8 cellular contexts compared by ENCODE assay signal in the genomic region with DNA sequence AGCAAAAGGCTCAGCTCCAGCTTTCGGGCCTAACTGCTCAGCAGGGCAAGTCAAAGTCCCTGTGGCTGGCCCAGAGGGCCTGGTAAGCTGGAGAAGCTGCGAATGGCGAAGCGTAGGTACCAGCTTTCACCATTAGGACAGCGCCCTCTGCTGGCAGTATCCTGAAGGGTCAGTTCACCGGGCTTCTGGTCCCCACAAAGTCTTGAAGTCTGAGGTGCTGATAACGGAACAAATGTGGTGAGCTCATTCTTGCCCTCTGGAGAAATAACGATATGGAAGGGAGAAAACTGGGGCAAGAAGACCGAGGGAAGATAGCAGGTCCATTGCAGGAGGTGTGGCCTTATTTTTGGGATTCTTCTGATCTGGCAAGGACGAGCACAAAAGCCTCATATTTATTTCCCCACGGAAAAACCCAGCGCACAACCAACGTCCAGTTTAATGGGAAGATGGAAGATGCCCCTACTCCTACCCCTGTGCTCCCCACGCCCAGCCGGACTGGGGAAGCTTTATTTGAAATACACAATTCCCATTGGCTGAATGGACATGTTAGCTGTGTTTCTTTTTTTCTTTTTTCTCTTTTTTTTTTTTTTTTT. TPM values are rescaled to one million over a fixed set of nuclear protein-coding genes. Genes with fewer than 3 reads are reported as not detected.
A peak's percentile ranks its signal among the peaks of the same experiment; 100 is the strongest.
DNase-seq lines count a peak whose midpoint lies in the region; ATAC-seq and TF ChIP-seq lines count a peak whose summit lies in the region.

No MANE protein-coding gene starts in this region.

- TF ChIP-seq POLR2A in testis (IDR thresholded peaks at IDR 0.05) = no peak

- no peak overlapping the region for H3K9ac ChIP-seq in Loucy (ENCODE audit: low read depth, low read length, poor library complexity, severe bottlenecking)

- H3K9me2 ChIP-seq in Loucy (replicated peaks; ENCODE audit: low read depth, low read length) = no peaks in the 10 kb centered on the region

- H3F3A ChIP-seq in Loucy (ENCODE audit: low read depth) = no peaks in the 10 kb centered on the region

- intact Hi-C loops in testis (cut with DNase I; ENCODE audit: low total_unique reads) = no loop called here

- no peaks in the 10 kb centered on the region for H3K27me3 ChIP-seq in Loucy (ENCODE audit: insufficient read depth, low read length, poor library complexity, severe bottlenecking)
- no peaks in the 10 kb centered on the region for H3K27me3 ChIP-seq in testis

- H3K4me3 ChIP-seq in Loucy (ENCODE audit: low read length, poor library complexity, severe bottlenecking) = no peak overlapping the region
- no peak overlapping the region for H3K4me3 ChIP-seq in fibroblast of villous mesenchyme (ENCODE audit: low read depth, low read length)
- H3K4me3 ChIP-seq in testis = peak overlapping the region in 1 of 2 donors; percentile 29

- H3K9me3 ChIP-seq in Loucy (ENCODE audit: insufficient read depth, low read depth, low read length) (no peaks in the 10 kb centered on the region), testis (no peaks in the 10 kb centered on the region)

- peak; percentile 69 for TF ChIP-seq CTCF in Loucy (conservative IDR thresholded peaks at IDR 0.05; ENCODE audit: low read length)
- TF ChIP-seq CTCF in fibroblast of villous mesenchyme (IDR thresholded peaks at IDR 0.05; ENCODE audit: insufficient read depth, low read depth, low read length) = peak; percentile 88
- peak; percentile 92 to 97 (median 96) for TF ChIP-seq CTCF in testis (IDR thresholded peaks at IDR 0.05)

- H3K27ac ChIP-seq in testis = no peak overlapping the region

- H3K36me3 ChIP-seq in Loucy (ENCODE audit: insufficient read depth, low read length) (no peaks in the 10 kb centered on the region), testis (ENCODE audit: low read depth, missing control alignments) (no peaks in the 10 kb centered on the region)

- H4K20me1 ChIP-seq in Loucy (ENCODE audit: insufficient read depth, low read length, poor library complexity, severe bottlenecking) = no peaks in the 10 kb centered on the region

- 10 to 23% methylated on average over 15 of the region's 15 CpGs for WGBS in testis, 2 donors

- no peak overlapping the region for H3K4me2 ChIP-seq in Loucy (ENCODE audit: low read depth, low read length, poor library complexity, severe bottlenecking)

- H3K79me2 ChIP-seq in Loucy (ENCODE audit: insufficient read depth, low read length) = no peaks in the 10 kb centered on the region

- no peaks in the 10 kb centered on the region for H3K4me1 ChIP-seq in Loucy (ENCODE audit: insufficient read depth, low read length, poor library complexity, severe bottlenecking)
- peaks cover 6% of the 10 kb centered on the region for H3K4me1 ChIP-seq in testis

- DNase-seq in DMS 273 (lab: John Stamatoyannopoulos, UW; ENCODE audit: unreplicated experiment) = peak; percentile 97
- DNase-seq in SIG-M5 treated with dmso at 0.1 percent for 504 hours (lab: John Stamatoyannopoulos, UW; ENCODE audit: unreplicated experiment) = peak; percentile 86
- peak; percentile 96 for DNase-seq in activated effector memory CD4-positive, alpha-beta T cell treated with anti-CD3 and anti-CD28 coated beads, Interleukin-2, amount 50 U/mL, for 16 hours
- DNase-seq in fibroblast of villous mesenchyme (ENCODE audit: low read depth) = peak; percentile 91
- peak; percentile 91 for DNase-seq in occipital lobe (lab: John Stamatoyannopoulos, UW)
- DNase-seq in testis = peak; percentile 98

- no peak overlapping the region for H2AFZ ChIP-seq in Loucy (ENCODE audit: low read length)

- ATAC-seq in GM21737 (IDR thresholded peaks at IDR 0.05; ENCODE audit: unreplicated experiment) = peak; percentile 60

RNA-seq across cellular contexts. Expression of gene SOWAHA, which starts 7.2 kb away (rescaled TPM):
- under 0.01 TPM in 2 replicates for total RNA-seq in fibroblast of villous mesenchyme
- 5.1 TPM for total RNA-seq in occipital lobe
- 1 to 10 TPM; 1.2 to 1.3 TPM for total RNA-seq in testis
- polyA plus RNA-seq in testis (ENCODE audit: insufficient read depth, low read depth, low replicate concordance) = 0.46 TPM

RNA-seq across cellular contexts. Expression of gene SHROOM1, which starts 10.2 kb away (rescaled TPM):
- 6.1 and 6.5 TPM in 2 replicates for total RNA-seq in fibroblast of villous mesenchyme
- 0.47 TPM for total RNA-seq in occipital lobe
- total RNA-seq in testis = 1 to 10 TPM; 9.0 to 9.6 TPM
- polyA plus RNA-seq in testis (ENCODE audit: insufficient read depth, low read depth, low replicate concordance) = 2.1 TPM

RNA-seq across cellular contexts. Expression of gene SEPTIN8, which starts 43.2 kb away (rescaled TPM):
- total RNA-seq in fibroblast of villous mesenchyme (43.5 and 51.4 TPM in 2 replicates), occipital lobe (29.5 TPM), testis (10 to 100 TPM; 12.4 to 13.9 TPM)
- polyA plus RNA-seq in testis (ENCODE audit: insufficient read depth, low read depth, low replicate concordance) = 16.4 TPM

RNA-seq across cellular contexts. Expression of gene GDF9, which starts 46.0 kb away (rescaled TPM):
- total RNA-seq in fibroblast of villous mesenchyme (not detected in 2 replicates), occipital lobe (1.9 TPM), testis (10 to 100 TPM in 1 of 2 donors, 1 to 10 TPM in 1; 5.7 to 13.5 TPM)
- 14.2 TPM for polyA plus RNA-seq in testis (ENCODE audit: insufficient read depth, low read depth, low replicate concordance)

RNA-seq across cellular contexts. Expression of gene UQCRQ, which starts 46.2 kb away (rescaled TPM):
- 134 and 179 TPM in 2 replicates for total RNA-seq in fibroblast of villous mesenchyme
- total RNA-seq in occipital lobe = 81.1 TPM
- 100 to 1,000 TPM; 154 to 171 TPM for total RNA-seq in testis
- polyA plus RNA-seq in testis (ENCODE audit: insufficient read depth, low read depth, low replicate concordance) = 167 TPM
